ENCODE assay signal across 1 cellular context in the genomic region with DNA sequence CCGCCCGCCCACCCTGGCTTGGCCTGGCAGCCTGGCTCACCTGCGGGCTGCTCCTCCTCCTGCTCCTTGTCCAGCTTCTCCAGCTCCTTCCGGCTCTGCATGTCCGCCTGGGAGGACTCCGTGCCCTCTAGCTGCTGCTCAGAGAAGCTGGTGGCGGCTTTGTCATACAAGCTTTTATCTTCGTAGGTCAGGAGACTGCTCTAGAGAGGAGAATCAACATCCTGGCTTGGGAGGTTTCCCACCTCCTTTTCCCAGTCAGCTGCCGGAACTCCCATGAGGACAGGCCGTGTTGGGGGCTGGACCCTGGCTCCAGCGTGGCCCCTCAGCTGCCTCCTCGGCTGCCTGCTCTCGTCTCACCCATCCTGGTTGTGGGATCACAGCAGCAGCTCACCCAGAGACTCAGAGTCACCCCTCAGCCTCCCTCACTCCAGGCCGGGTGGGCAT.
TF ChIP-seq lines count a peak whose summit lies in the region.

No MANE protein-coding gene starts in this region.

TF ChIP-seq in HepG2, 621 proteins besides CTCF, POLR2A, EP300 and RAD21 (continued from another document):
- TF ChIP-seq, protein P1, sequence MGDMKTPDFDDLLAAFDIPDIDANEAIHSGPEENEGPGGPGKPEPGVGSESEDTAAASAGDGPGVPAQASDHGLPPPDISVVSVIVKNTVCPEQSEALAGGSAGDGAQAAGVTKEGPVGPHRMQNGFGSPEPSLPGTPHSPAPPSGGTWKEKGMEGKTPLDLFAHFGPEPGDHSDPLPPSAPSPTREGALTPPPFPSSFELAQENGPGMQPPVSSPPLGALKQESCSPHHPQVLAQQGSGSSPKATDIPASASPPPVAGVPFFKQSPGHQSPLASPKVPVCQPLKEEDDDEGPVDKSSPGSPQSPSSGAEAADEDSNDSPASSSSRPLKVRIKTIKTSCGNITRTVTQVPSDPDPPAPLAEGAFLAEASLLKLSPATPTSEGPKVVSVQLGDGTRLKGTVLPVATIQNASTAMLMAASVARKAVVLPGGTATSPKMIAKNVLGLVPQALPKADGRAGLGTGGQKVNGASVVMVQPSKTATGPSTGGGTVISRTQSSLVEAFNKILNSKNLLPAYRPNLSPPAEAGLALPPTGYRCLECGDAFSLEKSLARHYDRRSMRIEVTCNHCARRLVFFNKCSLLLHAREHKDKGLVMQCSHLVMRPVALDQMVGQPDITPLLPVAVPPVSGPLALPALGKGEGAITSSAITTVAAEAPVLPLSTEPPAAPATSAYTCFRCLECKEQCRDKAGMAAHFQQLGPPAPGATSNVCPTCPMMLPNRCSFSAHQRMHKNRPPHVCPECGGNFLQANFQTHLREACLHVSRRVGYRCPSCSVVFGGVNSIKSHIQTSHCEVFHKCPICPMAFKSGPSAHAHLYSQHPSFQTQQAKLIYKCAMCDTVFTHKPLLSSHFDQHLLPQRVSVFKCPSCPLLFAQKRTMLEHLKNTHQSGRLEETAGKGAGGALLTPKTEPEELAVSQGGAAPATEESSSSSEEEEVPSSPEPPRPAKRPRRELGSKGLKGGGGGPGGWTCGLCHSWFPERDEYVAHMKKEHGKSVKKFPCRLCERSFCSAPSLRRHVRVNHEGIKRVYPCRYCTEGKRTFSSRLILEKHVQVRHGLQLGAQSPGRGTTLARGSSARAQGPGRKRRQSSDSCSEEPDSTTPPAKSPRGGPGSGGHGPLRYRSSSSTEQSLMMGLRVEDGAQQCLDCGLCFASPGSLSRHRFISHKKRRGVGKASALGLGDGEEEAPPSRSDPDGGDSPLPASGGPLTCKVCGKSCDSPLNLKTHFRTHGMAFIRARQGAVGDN (CRISPR knock-in tag; IDR thresholded peaks at IDR 0.05): peak; percentile 70
- TF ChIP-seq CC2D1A (CRISPR knock-in tag; IDR thresholded peaks at IDR 0.05): no peak
- no peak for TF ChIP-seq ELF1 (CRISPR knock-in tag; IDR thresholded peaks at IDR 0.05)
- TF ChIP-seq ZNF292 (CRISPR knock-in tag; IDR thresholded peaks at IDR 0.05; ENCODE audit: borderline replicate concordance, low read depth): peak; percentile 29; the same call in 1 of the 2 replicates
- TF ChIP-seq, protein P2, sequence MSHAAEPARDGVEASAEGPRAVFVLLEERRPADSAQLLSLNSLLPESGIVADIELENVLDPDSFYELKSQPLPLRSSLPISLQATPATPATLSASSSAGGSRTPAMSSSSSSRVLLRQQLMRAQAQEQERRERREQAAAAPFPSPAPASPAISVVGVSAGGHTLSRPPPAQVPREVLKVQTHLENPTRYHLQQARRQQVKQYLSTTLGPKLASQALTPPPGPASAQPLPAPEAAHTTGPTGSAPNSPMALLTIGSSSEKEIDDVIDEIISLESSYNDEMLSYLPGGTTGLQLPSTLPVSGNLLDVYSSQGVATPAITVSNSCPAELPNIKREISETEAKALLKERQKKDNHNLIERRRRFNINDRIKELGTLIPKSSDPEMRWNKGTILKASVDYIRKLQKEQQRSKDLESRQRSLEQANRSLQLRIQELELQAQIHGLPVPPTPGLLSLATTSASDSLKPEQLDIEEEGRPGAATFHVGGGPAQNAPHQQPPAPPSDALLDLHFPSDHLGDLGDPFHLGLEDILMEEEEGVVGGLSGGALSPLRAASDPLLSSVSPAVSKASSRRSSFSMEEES (CRISPR knock-in tag; IDR thresholded peaks at IDR 0.05): 0 out of 2 replicates have a peak, but pooled peaks have one; percentile 55
- TF ChIP-seq ZC3H13 (CRISPR knock-in tag; IDR thresholded peaks at IDR 0.05): peak; percentile 64; the same call in 1 of the 2 replicates
- TF ChIP-seq, protein P3, sequence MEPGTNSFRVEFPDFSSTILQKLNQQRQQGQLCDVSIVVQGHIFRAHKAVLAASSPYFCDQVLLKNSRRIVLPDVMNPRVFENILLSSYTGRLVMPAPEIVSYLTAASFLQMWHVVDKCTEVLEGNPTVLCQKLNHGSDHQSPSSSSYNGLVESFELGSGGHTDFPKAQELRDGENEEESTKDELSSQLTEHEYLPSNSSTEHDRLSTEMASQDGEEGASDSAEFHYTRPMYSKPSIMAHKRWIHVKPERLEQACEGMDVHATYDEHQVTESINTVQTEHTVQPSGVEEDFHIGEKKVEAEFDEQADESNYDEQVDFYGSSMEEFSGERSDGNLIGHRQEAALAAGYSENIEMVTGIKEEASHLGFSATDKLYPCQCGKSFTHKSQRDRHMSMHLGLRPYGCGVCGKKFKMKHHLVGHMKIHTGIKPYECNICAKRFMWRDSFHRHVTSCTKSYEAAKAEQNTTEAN (CRISPR knock-in tag; conservative IDR thresholded peaks at IDR 0.05): 0 out of 2 replicates have a peak, but pooled peaks have one; percentile 31
- TF ChIP-seq, protein P4, sequence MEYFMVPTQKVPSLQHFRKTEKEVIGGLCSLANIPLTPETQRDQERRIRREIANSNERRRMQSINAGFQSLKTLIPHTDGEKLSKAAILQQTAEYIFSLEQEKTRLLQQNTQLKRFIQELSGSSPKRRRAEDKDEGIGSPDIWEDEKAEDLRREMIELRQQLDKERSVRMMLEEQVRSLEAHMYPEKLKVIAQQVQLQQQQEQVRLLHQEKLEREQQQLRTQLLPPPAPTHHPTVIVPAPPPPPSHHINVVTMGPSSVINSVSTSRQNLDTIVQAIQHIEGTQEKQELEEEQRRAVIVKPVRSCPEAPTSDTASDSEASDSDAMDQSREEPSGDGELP (IDR thresholded peaks at IDR 0.05; ENCODE audit: borderline replicate concordance, low read depth): peak; percentile 89
- peak; percentile 91; the same call in 1 of the 2 replicates for TF ChIP-seq ZNF17 (CRISPR knock-in tag; IDR thresholded peaks at IDR 0.05)
- TF ChIP-seq, protein P5, sequence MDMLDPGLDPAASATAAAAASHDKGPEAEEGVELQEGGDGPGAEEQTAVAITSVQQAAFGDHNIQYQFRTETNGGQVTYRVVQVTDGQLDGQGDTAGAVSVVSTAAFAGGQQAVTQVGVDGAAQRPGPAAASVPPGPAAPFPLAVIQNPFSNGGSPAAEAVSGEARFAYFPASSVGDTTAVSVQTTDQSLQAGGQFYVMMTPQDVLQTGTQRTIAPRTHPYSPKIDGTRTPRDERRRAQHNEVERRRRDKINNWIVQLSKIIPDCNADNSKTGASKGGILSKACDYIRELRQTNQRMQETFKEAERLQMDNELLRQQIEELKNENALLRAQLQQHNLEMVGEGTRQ (IDR thresholded peaks at IDR 0.05; ENCODE audit: low read depth, low read length): no peak
- TF ChIP-seq, protein P5 (CRISPR knock-in tag; IDR thresholded peaks at IDR 0.05; ENCODE audit: borderline replicate concordance): no peak
- no peak for TF ChIP-seq KLF16 (CRISPR knock-in tag; IDR thresholded peaks at IDR 0.05)
- TF ChIP-seq, protein P6, sequence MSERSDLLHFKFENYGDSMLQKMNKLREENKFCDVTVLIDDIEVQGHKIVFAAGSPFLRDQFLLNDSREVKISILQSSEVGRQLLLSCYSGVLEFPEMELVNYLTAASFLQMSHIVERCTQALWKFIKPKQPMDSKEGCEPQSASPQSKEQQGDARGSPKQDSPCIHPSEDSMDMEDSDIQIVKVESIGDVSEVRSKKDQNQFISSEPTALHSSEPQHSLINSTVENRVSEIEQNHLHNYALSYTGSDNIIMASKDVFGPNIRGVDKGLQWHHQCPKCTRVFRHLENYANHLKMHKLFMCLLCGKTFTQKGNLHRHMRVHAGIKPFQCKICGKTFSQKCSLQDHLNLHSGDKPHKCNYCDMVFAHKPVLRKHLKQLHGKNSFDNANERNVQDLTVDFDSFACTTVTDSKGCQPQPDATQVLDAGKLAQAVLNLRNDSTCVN (CRISPR knock-in tag; IDR thresholded peaks at IDR 0.05; ENCODE audit: borderline replicate concordance): 0 out of 2 replicates have a peak, but pooled peaks have one; percentile 51
- peak; percentile 87 for TF ChIP-seq ZNF263 (CRISPR knock-in tag; IDR thresholded peaks at IDR 0.05)
TF ChIP-seq in HepG2: peak in this region for 28.
